Comparison of ENCODE assay signal across 8 cellular contexts in genomic region chr4:41360214-41360910, GRCh38.
DNase-seq lines count a peak whose midpoint lies in the region; ATAC-seq and TF ChIP-seq lines count a peak whose summit lies in the region.

No MANE protein-coding gene starts in this region.

- peak; percentile 68 for DNase-seq in G401 (ENCODE audit: low spot score)
- DNase-seq in NCI-H1105 (lab: John Stamatoyannopoulos, UW): peak; percentile 39
- DNase-seq in activated naive CD8-positive, alpha-beta T cell treated with anti-CD3 and anti-CD28 coated beads for 36 hours: peak; percentile 5
- peak; percentile 85 for DNase-seq in cardiac septum (ENCODE audit: low spot score)
- no peak for DNase-seq in naive thymus-derived CD8-positive, alpha-beta T cell

- H3K4me1 ChIP-seq in parathyroid adenoma: peaks cover 10% of the 10 kb centered on the region

- peak overlapping the region; percentile 70 for H3K27ac ChIP-seq in parathyroid adenoma

- H3K9me3 ChIP-seq in parathyroid adenoma (ENCODE audit: control insufficient read depth, low read length): no peaks in the 10 kb centered on the region

- H3K36me3 Mint-ChIP-seq in activated naive CD8-positive, alpha-beta T cell treated with anti-CD3 and anti-CD28 coated beads for 36 hours: no peaks in the 10 kb centered on the region
- no peaks in the 10 kb centered on the region for H3K36me3 Mint-ChIP-seq in naive thymus-derived CD8-positive, alpha-beta T cell

- intact Hi-C loops in cardiac septum (cut with DNase I): loop anchor here (5.0 kb wide), 3 partner anchors 77 to 297 kb away; no protein-coding TSS in a partner anchor

- no peak overlapping the region for H3K9ac ChIP-seq in parathyroid adenoma

- no peaks in the 10 kb centered on the region for H3K9me3 Mint-ChIP-seq in activated naive CD8-positive, alpha-beta T cell treated with anti-CD3 and anti-CD28 coated beads for 36 hours
- H3K9me3 Mint-ChIP-seq in naive thymus-derived CD8-positive, alpha-beta T cell: peaks cover 0 to 16% (median 0%) of the 10 kb centered on the region in 9 donors

- POLR2A ChIA-PET in naive thymus-derived CD8-positive, alpha-beta T cell (lab: Charles Lee): no interaction called here

- H3K27me3 ChIP-seq in parathyroid adenoma (ENCODE audit: control insufficient read depth, insufficient read depth, low read length): no peaks in the 10 kb centered on the region

- H3K4me3 ChIP-seq in parathyroid adenoma (ENCODE audit: low read depth, low read length): peak overlapping the region; percentile 84

- ATAC-seq in GM18861 (IDR thresholded peaks at IDR 0.05; ENCODE audit: unreplicated experiment) (no peak), HG03135 (IDR thresholded peaks at IDR 0.05; ENCODE audit: unreplicated experiment) (no peak)
- no peak for ATAC-seq in naive thymus-derived CD8-positive, alpha-beta T cell

- in situ Hi-C loops in G401 (cut with HindIII; ENCODE audit: low sequenced_read_pairs): no loop called here

- no peak overlapping the region for H3K27ac Mint-ChIP-seq in activated naive CD8-positive, alpha-beta T cell treated with anti-CD3 and anti-CD28 coated beads for 36 hours
- no peak overlapping the region for H3K27ac Mint-ChIP-seq in naive thymus-derived CD8-positive, alpha-beta T cell

- H3K4me2 ChIP-seq in parathyroid adenoma (ENCODE audit: low read length): peak overlapping the region; percentile 82

- no peaks in the 10 kb centered on the region for H3K36me3 ChIP-seq in parathyroid adenoma (ENCODE audit: control insufficient read depth, insufficient read depth, low read length)

- no peak overlapping the region for H3K4me3 Mint-ChIP-seq in activated naive CD8-positive, alpha-beta T cell treated with anti-CD3 and anti-CD28 coated beads for 36 hours
- H3K4me3 Mint-ChIP-seq in naive thymus-derived CD8-positive, alpha-beta T cell: no peak overlapping the region

- peaks cover 60% of the 10 kb centered on the region for H3K27me3 Mint-ChIP-seq in activated naive CD8-positive, alpha-beta T cell treated with anti-CD3 and anti-CD28 coated beads for 36 hours
- H3K27me3 Mint-ChIP-seq in naive thymus-derived CD8-positive, alpha-beta T cell: peaks cover 34 to 75% (median 44%) of the 10 kb centered on the region in 5 donors

- no peaks in the 10 kb centered on the region for H3K79me2 ChIP-seq in parathyroid adenoma

- no peak for TF ChIP-seq CTCF in parathyroid adenoma (IDR thresholded peaks at IDR 0.05)

- peak overlapping the region; percentile 90 for H2AFZ ChIP-seq in parathyroid adenoma

- no peaks in the 10 kb centered on the region for H3K4me1 Mint-ChIP-seq in activated naive CD8-positive, alpha-beta T cell treated with anti-CD3 and anti-CD28 coated beads for 36 hours
- peaks cover 0 to 2% (median under 1%) of the 10 kb centered on the region in 4 donors for H3K4me1 Mint-ChIP-seq in naive thymus-derived CD8-positive, alpha-beta T cell

Comparison
In these comparisons a context has a peak if more than half of its experiments do, and no peak if none do; other contexts are left out.
1. DNase-seq: peak in G401 (single experiment), NCI-H1105 (single experiment), activated naive CD8-positive, alpha-beta T cell treated with anti-CD3 and anti-CD28 coated beads for 36 hours (single experiment) and cardiac septum (single experiment); none in naive thymus-derived CD8-positive, alpha-beta T cell (0 of 10).